Comparison of ENCODE assay signal across 19 cellular contexts in genomic region chr5:33091571-33092363, GRCh38.
DNase-seq lines count a peak whose midpoint lies in the region; ATAC-seq and TF ChIP-seq lines count a peak whose summit lies in the region.
"Had no signal": no experiment of that assay in that cellular context is flagged by ENCODE, and none has a peak within 500 bp of the region (broad histone marks: within the 10 kb centered on the region; RNA-seq: fewer than 3 reads in every experiment).

No MANE protein-coding gene starts in this region.

- no peaks in the 10 kb centered on the region for H3K9me3 Mint-ChIP-seq in MCF 10A (ENCODE audit: unreplicated experiment)
- H3K9me3 Mint-ChIP-seq in activated T-helper 17 cell treated with anti-CD3 and anti-CD28 coated beads, Interleukin-2, amount 50 U/mL, for 72 hours: peaks cover 10% of the 10 kb centered on the region

- H3K27me3 Mint-ChIP-seq in MCF 10A (ENCODE audit: insufficient read depth, unreplicated experiment): no peaks in the 10 kb centered on the region
- H3K27me3 Mint-ChIP-seq in activated T-helper 17 cell treated with anti-CD3 and anti-CD28 coated beads, Interleukin-2, amount 50 U/mL, for 72 hours: no peaks in the 10 kb centered on the region

- no peak overlapping the region for H3K4me3 ChIP-seq in breast epithelium
- H3K4me3 ChIP-seq: body of pancreas, mucosa of descending colon had no signal

- POLR2A ChIA-PET in MCF 10A (lab: Yijun Ruan, JAX): interaction anchor here (0.7 kb wide), 1 partner anchor 701 kb away, joined by 3 read pairs; no protein-coding TSS in a partner anchor

- intact Hi-C loops in MCF 10A (cut with micrococcal nuclease) (no loop called here), breast epithelium (cut with DNase I; ENCODE audit: low total_unique reads) (no loop called here)

- H3K4me3 Mint-ChIP-seq in MCF 10A (ENCODE audit: unreplicated experiment): no peak overlapping the region
- H3K4me3 Mint-ChIP-seq in activated T-helper 17 cell treated with anti-CD3 and anti-CD28 coated beads, Interleukin-2, amount 50 U/mL, for 72 hours: no peak overlapping the region

- DNase-seq in MCF 10A (ENCODE audit: unreplicated experiment) (peak; percentile 60), breast epithelium (ENCODE audit: low spot score in 2 of 2) (no peak), astrocyte of the hippocampus (ENCODE audit: low read depth, low spot score) (peak; percentile 29), hepatic stellate cell (ENCODE audit: low spot score) (peak; percentile 6), middle frontal gyrus (ENCODE audit: extremely low spot score, low spot score) (no peak), mucosa of gallbladder (ENCODE audit: low spot score) (no peak), D341Med (ENCODE audit: low spot score) (no peak)
- DNase-seq: activated gamma-delta T cell; body of pancreas; effector CD4-positive, alpha-beta T cell; GDM1; glutamatergic neuron; islet precursor cell; mucosa of descending colon; NCI-H2081; NCI-H69 had no signal

- H3K36me3 ChIP-seq in breast epithelium: no peaks in the 10 kb centered on the region

- H3K27me3 ChIP-seq in breast epithelium: no peaks in the 10 kb centered on the region
- H3K27me3 ChIP-seq: body of pancreas had no signal

- TF ChIP-seq CTCF in MCF 10A (IDR thresholded peaks at IDR 0.05; ENCODE audit: unreplicated experiment) (no peak), breast epithelium (IDR thresholded peaks at IDR 0.05) (no peak)

- no peak for ATAC-seq in activated T-helper 17 cell treated with anti-CD3 and anti-CD28 coated beads, Interleukin-2, amount 50 U/mL, for 72 hours (replicated peaks)
- ATAC-seq: body of pancreas, mucosa of descending colon had no signal

- H3K27ac ChIP-seq in breast epithelium: no peak overlapping the region
- H3K27ac ChIP-seq: 22Rv1, body of pancreas, parathyroid adenoma had no signal

- TF ChIP-seq POLR2A in breast epithelium (IDR thresholded peaks at IDR 0.05): no peak

- BruUV-seq in MCF 10A (replicated peaks; lab: Mats Ljungman, UMichigan): no TSS peak

- CTCF ChIA-PET in MCF 10A (lab: Yijun Ruan, JAX): no interaction called here

- no peaks in the 10 kb centered on the region for H3K4me1 ChIP-seq in breast epithelium
- H3K4me1 ChIP-seq: body of pancreas, parathyroid adenoma had no signal

- H3K9me3 ChIP-seq in breast epithelium: no peaks in the 10 kb centered on the region
- H3K9me3 ChIP-seq: body of pancreas, mucosa of descending colon had no signal

- peaks cover 16% of the 10 kb centered on the region for H3K4me1 Mint-ChIP-seq in MCF 10A (ENCODE audit: insufficient read depth, unreplicated experiment)
- no peaks in the 10 kb centered on the region for H3K4me1 Mint-ChIP-seq in activated T-helper 17 cell treated with anti-CD3 and anti-CD28 coated beads, Interleukin-2, amount 50 U/mL, for 72 hours

- H3K36me3 Mint-ChIP-seq in MCF 10A (ENCODE audit: insufficient read depth, unreplicated experiment): no peaks in the 10 kb centered on the region
- H3K36me3 Mint-ChIP-seq in activated T-helper 17 cell treated with anti-CD3 and anti-CD28 coated beads, Interleukin-2, amount 50 U/mL, for 72 hours (ENCODE audit: low read depth): no peaks in the 10 kb centered on the region

- peak overlapping the region; percentile 8 for H3K27ac Mint-ChIP-seq in MCF 10A (ENCODE audit: low read depth, unreplicated experiment)
- no peak overlapping the region for H3K27ac Mint-ChIP-seq in activated T-helper 17 cell treated with anti-CD3 and anti-CD28 coated beads, Interleukin-2, amount 50 U/mL, for 72 hours

Comparison
In these comparisons a context has a peak if more than half of its experiments do, and no peak if none do; other contexts are left out.
1. DNase-seq: peak in MCF 10A (single experiment), astrocyte of the hippocampus (single experiment) and hepatic stellate cell (single experiment); none in breast epithelium (0 of 2), middle frontal gyrus (single experiment), mucosa of gallbladder (single experiment) and D341Med (single experiment).